ENCODE assay signal across 12 cellular contexts in the genomic region with DNA sequence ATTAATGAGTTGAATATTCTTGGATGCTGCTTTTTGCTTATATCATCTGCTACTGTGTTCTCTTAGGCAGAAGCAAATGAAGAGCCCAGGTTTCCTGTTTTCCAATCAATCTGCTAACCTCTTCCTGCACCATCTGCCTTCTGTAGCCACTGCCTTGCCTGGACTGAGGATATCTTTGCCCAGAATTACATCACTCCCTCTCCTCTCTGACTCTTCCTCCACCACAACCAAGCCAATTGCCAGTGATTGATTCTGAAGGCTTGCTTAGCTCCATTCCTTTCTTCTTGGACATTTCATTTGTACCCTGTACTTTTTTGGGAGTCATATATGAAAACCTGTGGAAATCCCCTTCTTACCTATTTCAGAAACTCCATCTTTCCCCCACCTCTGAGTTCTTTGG. TPM values are rescaled to one million over a fixed set of nuclear protein-coding genes. Genes with fewer than 3 reads are reported as not detected.
DNase-seq lines count a peak whose midpoint lies in the region; ATAC-seq and TF ChIP-seq lines count a peak whose summit lies in the region.
"Had no signal": no experiment of that assay in that cellular context is flagged by ENCODE, and none has a peak within 500 bp of the region (broad histone marks: within the 10 kb centered on the region; RNA-seq: fewer than 3 reads in every experiment).

No MANE protein-coding gene starts in this region.

- peaks cover 16 to 20% of the 10 kb centered on the region in 2 donors for H3K36me3 Mint-ChIP-seq in CD14-positive monocyte

- TF ChIP-seq CTCF in epithelial cell of esophagus (IDR thresholded peaks at IDR 0.05; ENCODE audit: insufficient read depth, low read depth, low read length, missing control alignments): no peak
- TF ChIP-seq CTCF in lung (IDR thresholded peaks at IDR 0.05; ENCODE audit: control extremely low read depth, extremely low read depth): no peak
- TF ChIP-seq CTCF in ovary (IDR thresholded peaks at IDR 0.05): no peak
- TF ChIP-seq CTCF in MM.1S (IDR thresholded peaks at IDR 0.05; ENCODE audit: low read length): no peak
- no peak for TF ChIP-seq CTCF in CD14-positive monocyte (IDR thresholded peaks at IDR 0.05)

- DNase-seq in HT-29 (ENCODE audit: low spot score): peak; percentile 20
- peak; percentile 47 for DNase-seq in epithelial cell of esophagus (ENCODE audit: low read depth)
- no peak for DNase-seq in lung (ENCODE audit: low spot score)
- no peak for DNase-seq in ovary
- DNase-seq in MM.1S: no peak
- no peak for DNase-seq in CD14-positive monocyte (ENCODE audit: low spot score)
- DNase-seq: activated CD4-positive, alpha-beta T cell treated with anti-CD3 and anti-CD28 coated beads, Interleukin-2, amount 50 U/mL, for 1 hour; CD4-positive, alpha-beta T cell; T-helper 1 cell had no signal

- TF ChIP-seq EP300 in ovary (IDR thresholded peaks at IDR 0.05): no peak

- peak overlapping the region in 6 of 11 experiments; percentile 21 to 74 (median 54); a peak in 9 of 22 replicates for H3K9ac ChIP-seq in BLaER1 treated with 17β-estradiol and CSF1 and Interleukin-3, amounts not matched to agents 10 nM and 100 nM
- no peak overlapping the region for H3K9ac ChIP-seq in MM.1S (ENCODE audit: low read length)

- H3K9me3 Mint-ChIP-seq in CD14-positive monocyte: peaks cover 0 to 3% (median 2%) of the 10 kb centered on the region in 7 donors
- H3K9me3 Mint-ChIP-seq: activated T-helper 17 cell treated with anti-CD3 and anti-CD28 coated beads, Interleukin-2, amount 50 U/mL, for 72 hours; CD4-positive, alpha-beta T cell had no signal

- no peak overlapping the region for H2AFZ ChIP-seq in MM.1S (ENCODE audit: low read length)

- H3K36me3 ChIP-seq in BLaER1 treated with 17β-estradiol and CSF1 and Interleukin-3, amounts not matched to agents 10 nM and 100 nM: no peaks in the 10 kb centered on the region
- H3K36me3 ChIP-seq in lung (ENCODE audit: control insufficient read depth in 2 of 2, insufficient read depth in 2 of 2, low read length in 2 of 2) (no peaks in the 10 kb centered on the region), ovary (no peaks in the 10 kb centered on the region), MM.1S (replicated peaks; ENCODE audit: insufficient read depth, low read length) (no peaks in the 10 kb centered on the region)

- no peaks in the 10 kb centered on the region for H3K79me2 ChIP-seq in MM.1S (ENCODE audit: low read length)

- H3K9me2 ChIP-seq in MM.1S (replicated peaks; ENCODE audit: insufficient read depth, low read length): no peaks in the 10 kb centered on the region

- H4K20me1 ChIP-seq in BLaER1 treated with 17β-estradiol and CSF1 and Interleukin-3, amounts not matched to agents 10 nM and 100 nM: no peaks in the 10 kb centered on the region
- H4K20me1 ChIP-seq in MM.1S (ENCODE audit: insufficient read depth, low read length): no peaks in the 10 kb centered on the region

- peak overlapping the region in 2 of 10 experiments; percentile 6 to 9; a peak in 1 of 20 replicates for H3K4me3 ChIP-seq in BLaER1 treated with 17β-estradiol and CSF1 and Interleukin-3, amounts not matched to agents 10 nM and 100 nM
- H3K4me3 ChIP-seq in epithelial cell of esophagus (ENCODE audit: low read length) (no peak overlapping the region), lung (no peak overlapping the region), ovary (no peak overlapping the region), MM.1S (ENCODE audit: low read length) (no peak overlapping the region)

- H3K27ac Mint-ChIP-seq in CD14-positive monocyte: no peak overlapping the region
- H3K27ac Mint-ChIP-seq: activated T-helper 17 cell treated with anti-CD3 and anti-CD28 coated beads, Interleukin-2, amount 50 U/mL, for 72 hours; CD4-positive, alpha-beta T cell had no signal

- H3K27ac ChIP-seq in BLaER1 treated with 17β-estradiol and CSF1 and Interleukin-3, amounts not matched to agents 10 nM and 100 nM: peak overlapping the region in 7 of 11 experiments; percentile 12 to 92 (median 73); a peak in 14 of 22 replicates
- H3K27ac ChIP-seq in lung (ENCODE audit: low read depth in 1 of 2, low read length in 1 of 2) (peak overlapping the region in 1 of 2 donors; percentile 91), ovary (no peak overlapping the region), MM.1S (ENCODE audit: low read length) (no peak overlapping the region)

- H3K27me3 ChIP-seq in BLaER1 treated with 17β-estradiol and CSF1 and Interleukin-3, amounts not matched to agents 10 nM and 100 nM: no peaks in the 10 kb centered on the region
- H3K27me3 ChIP-seq in lung (ENCODE audit: control insufficient read depth, insufficient read depth) (no peaks in the 10 kb centered on the region), ovary (no peaks in the 10 kb centered on the region), MM.1S (replicated peaks; ENCODE audit: insufficient read depth, low read length) (no peaks in the 10 kb centered on the region)

- 0 out of 22 replicates have a peak, but pooled peaks cover 0 to 3% (median 0%) of the 10 kb centered on the region in 11 experiments for H3K9me3 ChIP-seq in BLaER1 treated with 17β-estradiol and CSF1 and Interleukin-3, amounts not matched to agents 10 nM and 100 nM (replicated peaks in 1 of 11)
- H3K9me3 ChIP-seq in lung (ENCODE audit: control insufficient read depth in 2 of 2, insufficient read depth in 1 of 2, low read length in 1 of 2) (no peaks in the 10 kb centered on the region), ovary (no peaks in the 10 kb centered on the region), MM.1S (replicated peaks; ENCODE audit: insufficient read depth, low read length) (no peaks in the 10 kb centered on the region)

- H3K4me1 Mint-ChIP-seq in CD14-positive monocyte: peaks cover 57% of the 10 kb centered on the region
- H3K4me1 Mint-ChIP-seq: activated T-helper 17 cell treated with anti-CD3 and anti-CD28 coated beads, Interleukin-2, amount 50 U/mL, for 72 hours had no signal

- peaks cover 0 to 57% (median 17%) of the 10 kb centered on the region in 10 experiments; a peak in 13 of 20 replicates for H3K4me1 ChIP-seq in BLaER1 treated with 17β-estradiol and CSF1 and Interleukin-3, amounts not matched to agents 10 nM and 100 nM
- peaks cover 8 to 34% of the 10 kb centered on the region in 2 donors for H3K4me1 ChIP-seq in lung (ENCODE audit: control insufficient read depth in 2 of 2, insufficient read depth in 2 of 2, low read length in 2 of 2)
- H3K4me1 ChIP-seq in ovary (ENCODE audit: insufficient read depth): no peaks in the 10 kb centered on the region
- H3K4me1 ChIP-seq in MM.1S (ENCODE audit: low read length): no peaks in the 10 kb centered on the region

- no peak for TF ChIP-seq POLR2A in ovary (IDR thresholded peaks at IDR 0.05)

- H3K27me3 Mint-ChIP-seq in CD14-positive monocyte (ENCODE audit: low read depth in 3 of 3): peaks cover 0 to 1% (median 0%) of the 10 kb centered on the region in 3 donors

- H3F3A ChIP-seq in MM.1S (ENCODE audit: insufficient read depth, low read length): no peaks in the 10 kb centered on the region

- H3K4me3 Mint-ChIP-seq in CD14-positive monocyte: no peak overlapping the region
- H3K4me3 Mint-ChIP-seq: activated T-helper 17 cell treated with anti-CD3 and anti-CD28 coated beads, Interleukin-2, amount 50 U/mL, for 72 hours; CD4-positive, alpha-beta T cell had no signal

- peak; percentile 14 for ATAC-seq in lung (ENCODE audit: insufficient read depth, low FRiP score)
- no peak for ATAC-seq in GM18873 (IDR thresholded peaks at IDR 0.05; ENCODE audit: low FRiP score, unreplicated experiment)
- ATAC-seq: activated T-helper 17 cell treated with anti-CD3 and anti-CD28 coated beads, Interleukin-2, amount 50 U/mL, for 72 hours had no signal

- intact Hi-C loops in ovary (cut with DNase I) (no loop called here), CD14-positive monocyte (cut with micrococcal nuclease) (loop anchor here (2.0 to 10.0 kb wide), 2 partner anchors 14 to 114 kb away; a partner anchor contains a TSS)

- peak overlapping the region in 7 of 11 experiments; percentile 5 to 86 (median 70); a peak in 12 of 22 replicates for H3K4me2 ChIP-seq in BLaER1 treated with 17β-estradiol and CSF1 and Interleukin-3, amounts not matched to agents 10 nM and 100 nM
- no peak overlapping the region for H3K4me2 ChIP-seq in MM.1S (ENCODE audit: low read depth, low read length)

RNA-seq across cellular contexts. Expression of a gene that starts 14.0 kb away (rescaled TPM):
- 88.1 and 133 TPM in 2 replicates for total RNA-seq in HT-29 (2014; rRNA removed; shearing (Covaris generic))
- total RNA-seq in lung (100 to 1,000 TPM in 1 of 2 donors, 10 to 100 TPM in 1; 60.5 to 124 TPM), ovary (100 to 1,000 TPM in 1 of 7 donors, 10 to 100 TPM in 2, 1 to 10 TPM in 4; 2.0 to 156 (median 7.3) TPM)
- polyA plus RNA-seq in lung (10 to 100 TPM; 10.0 to 32.2 TPM), ovary (1 to 10 TPM; 1.2 to 6.9 TPM), CD14-positive monocyte (10 to 100 TPM; 20.8 to 32.7 TPM)

Comparison
In these comparisons a context has a peak if more than half of its experiments do, and no peak if none do; other contexts are left out.
1. H3K27ac ChIP-seq: peak in BLaER1 treated with 17β-estradiol and CSF1 and Interleukin-3, amounts not matched to agents 10 nM and 100 nM (7 of 11); none in ovary (0 of 2) and MM.1S (single experiment).
2. DNase-seq: peak in HT-29 (single experiment) and epithelial cell of esophagus (single experiment); none in lung (single experiment), ovary (0 of 5), MM.1S (single experiment) and CD14-positive monocyte (single experiment).
3. intact Hi-C loops: an anchor here in CD14-positive monocyte (2.0 to 10.0 kb wide); none called in ovary.